In the genomic region with DNA sequence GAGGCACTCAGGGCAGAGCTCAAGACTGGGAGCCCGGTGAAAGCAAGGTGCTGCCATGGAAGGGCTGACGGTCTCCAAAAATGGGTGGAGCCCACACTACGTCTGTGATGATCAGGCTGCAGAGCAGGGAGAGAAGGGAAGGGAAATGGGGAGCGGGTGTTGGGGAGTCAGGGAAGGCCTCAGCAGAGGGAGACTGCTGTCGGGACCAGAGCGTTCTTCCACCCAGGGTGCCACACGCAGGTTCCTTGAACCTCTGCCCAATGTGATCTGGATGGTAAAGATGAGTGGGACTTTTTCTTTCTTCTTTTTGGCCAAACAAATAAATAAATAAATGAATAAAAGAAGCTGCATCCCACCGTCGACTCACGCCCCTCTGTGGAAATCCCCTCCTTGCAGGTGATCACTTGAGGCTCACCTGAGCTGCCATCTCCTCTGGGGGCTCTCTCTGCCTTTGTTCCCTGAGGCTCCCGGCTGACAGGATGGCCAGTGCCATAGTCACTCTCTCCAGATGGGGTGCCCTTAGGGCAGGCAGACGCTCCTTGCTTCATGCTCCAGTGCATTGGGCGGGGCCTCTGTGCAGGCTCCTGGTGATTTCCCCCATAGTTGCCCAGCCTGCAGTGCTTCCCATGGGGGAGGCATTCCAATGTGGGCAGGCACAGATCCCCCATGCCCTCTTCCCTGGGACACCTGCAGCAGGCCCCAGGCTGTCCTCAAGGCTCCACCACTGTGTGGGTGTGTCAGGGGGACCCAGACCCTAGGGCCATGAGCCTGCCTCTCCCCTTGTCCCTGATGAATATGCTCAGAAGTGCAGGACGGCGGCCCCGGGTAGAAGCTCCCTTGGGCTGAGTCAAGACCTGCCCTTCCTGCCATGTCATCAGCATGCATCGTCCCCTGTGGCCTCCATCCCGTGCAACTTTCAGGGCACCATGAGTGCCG, we compare ENCODE assay signal across 19 cellular contexts.
DNase-seq lines count a peak whose midpoint lies in the region; ATAC-seq, FAIRE-seq and TF ChIP-seq lines count a peak whose summit lies in the region.
"Had no signal": no experiment of that assay in that cellular context is flagged by ENCODE, and none has a peak within 500 bp of the region (broad histone marks: within the 10 kb centered on the region; RNA-seq: fewer than 3 reads in every experiment).

No MANE protein-coding gene starts in this region.

- no peak overlapping the region for H3K4ac ChIP-seq in neuronal stem cell (ENCODE audit: low read length)

- TF ChIP-seq POLR2A in GM12878 (IDR thresholded peaks at IDR 0.05; ENCODE audit: low read depth, low read length), result no peak

- peak overlapping the region; percentile 3 for H3K23ac ChIP-seq in neuronal stem cell (ENCODE audit: low read depth, low read length, poor library complexity)

- no peak for TF ChIP-seq EP300 in GM12878 (IDR thresholded peaks at IDR 0.05; ENCODE audit: borderline replicate concordance in 1 of 2, control insufficient read depth in 1 of 2, low read depth in 2 of 2, low read length in 2 of 2)

- FAIRE-seq in GM12878 (lab: Jason Lieb, UNC), result no peak
- FAIRE-seq: K562 had no signal

- no peaks in the 10 kb centered on the region for H3K36me3 ChIP-seq in BE2C
- no peaks in the 10 kb centered on the region for H3K36me3 ChIP-seq in BLaER1 treated with 17β-estradiol and CSF1 and Interleukin-3, amounts not matched to agents 10 nM and 100 nM
- H3K36me3 ChIP-seq in GM12878 (ENCODE audit: control insufficient read depth in 2 of 2, insufficient read depth in 2 of 2, low read length in 1 of 2), result no peaks in the 10 kb centered on the region
- no peaks in the 10 kb centered on the region for H3K36me3 ChIP-seq in neuronal stem cell (replicated peaks in 1 of 2; ENCODE audit: control insufficient read depth in 2 of 2, insufficient read depth in 2 of 2, low read length in 2 of 2)
- no peaks in the 10 kb centered on the region for H3K36me3 ChIP-seq in WERI-Rb-1
- H3K36me3 ChIP-seq: SJSA1 had no signal

- H2BK120ac ChIP-seq in neuronal stem cell (ENCODE audit: low read depth, low read length), result no peak overlapping the region

- H3K9ac ChIP-seq in BLaER1 treated with 17β-estradiol and CSF1 and Interleukin-3, amounts not matched to agents 10 nM and 100 nM, result no peak overlapping the region
- H3K9ac ChIP-seq in GM12878 (ENCODE audit: control insufficient read depth, insufficient read depth, low read length) (no peak overlapping the region), neuronal stem cell (ENCODE audit: low read depth, low read length, poor library complexity) (no peak overlapping the region)
- H3K9ac ChIP-seq: GM23248 had no signal

- BruUV-seq in GM12878 (replicated peaks; lab: Mats Ljungman, UMichigan), result no TSS peak

- no peak overlapping the region for H3K18ac ChIP-seq in neuronal stem cell (ENCODE audit: low read length)

- POLR2A ChIA-PET in GM12878 (lab: Charles Lee), result no interaction called here

- 21% methylated on average over 19 of the region's 19 CpGs for WGBS in GM12878 (ENCODE audit: insufficient coverage, insufficient replicate concordance, low lambda C conversion rate, missing lambda C conversion rate)
- WGBS in neuronal stem cell (ENCODE audit: extremely low coverage in 2 of 2, insufficient read length in 2 of 2, insufficient replicate concordance in 1 of 2), 2 donors, result no CpG with 5 or more reads among the region's 19 CpGs

- H3K14ac ChIP-seq in neuronal stem cell (ENCODE audit: low read length), result peak overlapping the region; percentile 60

- H3K27me3 ChIP-seq in BE2C (no peaks in the 10 kb centered on the region), GM12878 (replicated peaks in 1 of 2; ENCODE audit: control insufficient read depth in 2 of 2, insufficient read depth in 2 of 2, low read length in 1 of 2) (peaks cover 2 to 4% of the 10 kb centered on the region in 2 experiments; a peak in 3 of 4 replicates), neuronal stem cell (ENCODE audit: control insufficient read depth in 3 of 3, insufficient read depth in 3 of 3, low read depth in 1 of 3, low read length in 3 of 3) (peaks cover 0 to 13% (median 0%) of the 10 kb centered on the region in 3 experiments), WERI-Rb-1 (ENCODE audit: insufficient read depth, low read depth, severe bottlenecking) (no peaks in the 10 kb centered on the region)
- H3K27me3 ChIP-seq in BLaER1 treated with 17β-estradiol and CSF1 and Interleukin-3, amounts not matched to agents 10 nM and 100 nM, result no peaks in the 10 kb centered on the region

- peak overlapping the region in 9 of 11 experiments; percentile 33 to 66 (median 57); a peak in 17 of 22 replicates for H3K4me2 ChIP-seq in BLaER1 treated with 17β-estradiol and CSF1 and Interleukin-3, amounts not matched to agents 10 nM and 100 nM
- H3K4me2 ChIP-seq in GM12878 (ENCODE audit: control insufficient read depth, insufficient read depth) (no peak overlapping the region), neuronal stem cell (ENCODE audit: insufficient read depth, low read length, poor library complexity, severe bottlenecking) (no peak overlapping the region)

- H3K4me1 ChIP-seq in BE2C (peaks cover 41% of the 10 kb centered on the region), GM12878 (ENCODE audit: control insufficient read depth, insufficient read depth, low read length) (no peaks in the 10 kb centered on the region), neuronal stem cell (ENCODE audit: control insufficient read depth in 2 of 2, insufficient read depth in 1 of 2, low read depth in 1 of 2, low read length in 2 of 2) (peaks cover 0 to 9% of the 10 kb centered on the region in 2 donors)
- peaks cover 4 to 16% (median 11%) of the 10 kb centered on the region in 10 experiments for H3K4me1 ChIP-seq in BLaER1 treated with 17β-estradiol and CSF1 and Interleukin-3, amounts not matched to agents 10 nM and 100 nM
- H3K4me1 ChIP-seq: SJSA1 had no signal

- in situ Hi-C loops in GM12878 (cut with MboI), result loop anchor here (5.0 kb wide), 1 partner anchor 264 kb away; no protein-coding TSS in a partner anchor

- no peak overlapping the region for H2BK12ac ChIP-seq in neuronal stem cell (ENCODE audit: low read length)

- H4K91ac ChIP-seq in neuronal stem cell (ENCODE audit: low read depth, low read length, poor library complexity), result no peak overlapping the region

- no peak overlapping the region for H4K8ac ChIP-seq in neuronal stem cell (ENCODE audit: low read depth, low read length)

- RAD21 ChIA-PET in GM12878 (lab: Charles Lee; ENCODE audit: unreplicated experiment), result no interaction called here

- ATAC-seq in GM12878 (peak; percentile 22; the same call in 1 of the 3 replicates), GM19397 (IDR thresholded peaks at IDR 0.05; ENCODE audit: unreplicated experiment) (no peak), GM19467 (IDR thresholded peaks at IDR 0.05; ENCODE audit: unreplicated experiment) (no peak)
- ATAC-seq: K562, PC-3 had no signal

- TF ChIP-seq CTCF in BE2C (IDR thresholded peaks at IDR 0.05; ENCODE audit: low read depth, low read length) (0 out of 2 replicates have a peak, but pooled peaks have one; percentile 2), GM12878 (IDR thresholded peaks at IDR 0.05 in 2 of 3, conservative IDR thresholded peaks at IDR 0.05 in 1 of 3; ENCODE audit: control insufficient read depth in 2 of 3, extremely low read depth in 1 of 3, insufficient read depth in 1 of 3, low read depth in 3 of 3, low read length in 3 of 3) (no peak), WERI-Rb-1 (IDR thresholded peaks at IDR 0.05; ENCODE audit: low read depth, low read length) (no peak)

- TF ChIP-seq RAD21 in GM12878 (IDR thresholded peaks at IDR 0.05; ENCODE audit: insufficient read depth, low read depth, low read length), result no peak

- SMC1A ChIA-PET in GM12878 (lab: Charles Lee; ENCODE audit: uncharacterized antibody, unreplicated experiment), result no interaction called here

- intact Hi-C loops in GM12878 (cut with micrococcal nuclease; ENCODE audit: unreplicated experiment), result no loop called here

- no peak overlapping the region for H3K27ac ChIP-seq in BLaER1 treated with 17β-estradiol and CSF1 and Interleukin-3, amounts not matched to agents 10 nM and 100 nM
- H3K27ac ChIP-seq in GM12878 (ENCODE audit: control insufficient read depth, insufficient read depth) (no peak overlapping the region), neuronal stem cell (replicated peaks; ENCODE audit: low read length) (no peak overlapping the region), WERI-Rb-1 (no peak overlapping the region)
- H3K27ac ChIP-seq: GM23248, SJSA1 had no signal

- no peaks in the 10 kb centered on the region for H3K79me1 ChIP-seq in neuronal stem cell (ENCODE audit: low read depth, low read length)

- H2AFZ ChIP-seq in GM12878 (ENCODE audit: control insufficient read depth, low read depth, low read length) (no peak overlapping the region), neuronal stem cell (ENCODE audit: low read length) (no peak overlapping the region)
- H2AFZ ChIP-seq: GM23248 had no signal

- H4K20me1 ChIP-seq in BLaER1 treated with 17β-estradiol and CSF1 and Interleukin-3, amounts not matched to agents 10 nM and 100 nM, result peaks cover 0 to 14% (median 0%) of the 10 kb centered on the region in 11 experiments; a peak in 1 of 22 replicates
- H4K20me1 ChIP-seq in GM12878 (ENCODE audit: control insufficient read depth, insufficient read depth), result 0 out of 2 replicates have a peak, but pooled peaks cover 2% of the 10 kb centered on the region

- DNase-seq in BE2C, result peak; percentile 70
- DNase-seq in GM12878 (ENCODE audit: low read depth, low spot score), result no peak
- no peak for DNase-seq in neuronal stem cell (ENCODE audit: low spot score)
- no peak for DNase-seq in WERI-Rb-1
- DNase-seq: ACHN, AML-193, DMS79, GM23248, MV-4-11, NCI-H1930, NCI-H2171 treated with DMSO at 0.1 percent for 48 hours, NCI-H446 treated with DMSO at 0.1 percent for 48 hours, NCI-H774, PC-3 had no signal

- no peak overlapping the region for H2BK15ac ChIP-seq in neuronal stem cell (ENCODE audit: low read length)

- CTCF ChIA-PET in GM12878 (lab: Yijun Ruan, JAX), result interaction anchor here (1.3 to 6.9 kb wide), 2 partner anchors 12 to 270 kb away, joined by 4 to 135 read pairs; no protein-coding TSS in a partner anchor

- H3K9me3 ChIP-seq in BE2C, result no peaks in the 10 kb centered on the region
- no peaks in the 10 kb centered on the region for H3K9me3 ChIP-seq in BLaER1 treated with 17β-estradiol and CSF1 and Interleukin-3, amounts not matched to agents 10 nM and 100 nM (replicated peaks in 1 of 11)
- H3K9me3 ChIP-seq in GM12878 (replicated peaks; ENCODE audit: control insufficient read depth, insufficient read depth, low read length), result no peaks in the 10 kb centered on the region
- no peaks in the 10 kb centered on the region for H3K9me3 ChIP-seq in neuronal stem cell (replicated peaks in 1 of 2; ENCODE audit: control insufficient read depth in 2 of 2, insufficient read depth in 1 of 2, low read depth in 1 of 2, low read length in 2 of 2)
- no peaks in the 10 kb centered on the region for H3K9me3 ChIP-seq in WERI-Rb-1 (ENCODE audit: severe bottlenecking)
- H3K9me3 ChIP-seq: SJSA1 had no signal

- H2BK5ac ChIP-seq in neuronal stem cell (ENCODE audit: low read length), result no peak overlapping the region

- H2AK5ac ChIP-seq in neuronal stem cell (ENCODE audit: low read depth, low read length), result peak overlapping the region; percentile 60

- H3K4me3 ChIP-seq in BE2C (ENCODE audit: low read depth, low read length) (no peak overlapping the region), GM12878 (no peak overlapping the region), neuronal stem cell (ENCODE audit: low read length in 2 of 2) (no peak overlapping the region), WERI-Rb-1 (ENCODE audit: low read depth, low read length) (no peak overlapping the region)
- H3K4me3 ChIP-seq in BLaER1 treated with 17β-estradiol and CSF1 and Interleukin-3, amounts not matched to agents 10 nM and 100 nM, result no peak overlapping the region
- H3K4me3 ChIP-seq: GM23248, K562, SJSA1 had no signal

- no peaks in the 10 kb centered on the region for H3K79me2 ChIP-seq in GM12878 (ENCODE audit: control insufficient read depth, insufficient read depth, low read length)

Comparison
In these comparisons a context has a peak if more than half of its experiments do, and no peak if none do; other contexts are left out.
1. H3K4me2 ChIP-seq: peak in BLaER1 treated with 17β-estradiol and CSF1 and Interleukin-3, amounts not matched to agents 10 nM and 100 nM (9 of 11); none in GM12878 (single experiment) and neuronal stem cell (single experiment).